1 cellular context compared by ENCODE assay signal in the genomic region with DNA sequence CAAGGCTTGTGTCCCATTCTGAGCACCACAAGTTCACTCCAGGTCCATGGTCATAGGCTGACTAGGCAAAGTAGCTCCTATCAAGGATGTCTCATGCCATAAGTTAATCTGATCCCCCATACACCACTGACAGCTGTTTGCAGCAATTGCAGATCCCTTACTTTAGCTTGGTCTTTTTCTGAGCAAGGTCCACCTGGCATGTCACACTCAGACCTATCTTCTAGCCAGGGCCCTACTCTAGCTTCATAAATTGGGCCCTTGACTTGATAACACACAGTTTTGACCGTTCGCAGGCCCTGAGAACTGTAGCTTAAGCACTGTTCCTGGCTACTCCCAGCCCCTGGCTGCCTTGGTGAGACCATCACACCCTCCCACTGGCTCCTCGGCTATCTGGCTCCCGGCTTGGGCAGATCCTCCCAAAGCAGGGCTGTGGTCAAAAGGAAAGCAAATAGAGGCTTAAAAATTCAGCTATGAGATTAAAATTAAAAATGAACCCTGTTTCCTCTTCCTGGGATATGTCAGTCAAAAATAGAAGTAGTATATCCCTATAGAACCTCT.
TF ChIP-seq lines count a peak whose summit lies in the region.

No MANE protein-coding gene starts in this region.

TF ChIP-seq in HepG2, 621 proteins besides CTCF, POLR2A, EP300 and RAD21 (continued from another document):
- TF ChIP-seq, protein P1, sequence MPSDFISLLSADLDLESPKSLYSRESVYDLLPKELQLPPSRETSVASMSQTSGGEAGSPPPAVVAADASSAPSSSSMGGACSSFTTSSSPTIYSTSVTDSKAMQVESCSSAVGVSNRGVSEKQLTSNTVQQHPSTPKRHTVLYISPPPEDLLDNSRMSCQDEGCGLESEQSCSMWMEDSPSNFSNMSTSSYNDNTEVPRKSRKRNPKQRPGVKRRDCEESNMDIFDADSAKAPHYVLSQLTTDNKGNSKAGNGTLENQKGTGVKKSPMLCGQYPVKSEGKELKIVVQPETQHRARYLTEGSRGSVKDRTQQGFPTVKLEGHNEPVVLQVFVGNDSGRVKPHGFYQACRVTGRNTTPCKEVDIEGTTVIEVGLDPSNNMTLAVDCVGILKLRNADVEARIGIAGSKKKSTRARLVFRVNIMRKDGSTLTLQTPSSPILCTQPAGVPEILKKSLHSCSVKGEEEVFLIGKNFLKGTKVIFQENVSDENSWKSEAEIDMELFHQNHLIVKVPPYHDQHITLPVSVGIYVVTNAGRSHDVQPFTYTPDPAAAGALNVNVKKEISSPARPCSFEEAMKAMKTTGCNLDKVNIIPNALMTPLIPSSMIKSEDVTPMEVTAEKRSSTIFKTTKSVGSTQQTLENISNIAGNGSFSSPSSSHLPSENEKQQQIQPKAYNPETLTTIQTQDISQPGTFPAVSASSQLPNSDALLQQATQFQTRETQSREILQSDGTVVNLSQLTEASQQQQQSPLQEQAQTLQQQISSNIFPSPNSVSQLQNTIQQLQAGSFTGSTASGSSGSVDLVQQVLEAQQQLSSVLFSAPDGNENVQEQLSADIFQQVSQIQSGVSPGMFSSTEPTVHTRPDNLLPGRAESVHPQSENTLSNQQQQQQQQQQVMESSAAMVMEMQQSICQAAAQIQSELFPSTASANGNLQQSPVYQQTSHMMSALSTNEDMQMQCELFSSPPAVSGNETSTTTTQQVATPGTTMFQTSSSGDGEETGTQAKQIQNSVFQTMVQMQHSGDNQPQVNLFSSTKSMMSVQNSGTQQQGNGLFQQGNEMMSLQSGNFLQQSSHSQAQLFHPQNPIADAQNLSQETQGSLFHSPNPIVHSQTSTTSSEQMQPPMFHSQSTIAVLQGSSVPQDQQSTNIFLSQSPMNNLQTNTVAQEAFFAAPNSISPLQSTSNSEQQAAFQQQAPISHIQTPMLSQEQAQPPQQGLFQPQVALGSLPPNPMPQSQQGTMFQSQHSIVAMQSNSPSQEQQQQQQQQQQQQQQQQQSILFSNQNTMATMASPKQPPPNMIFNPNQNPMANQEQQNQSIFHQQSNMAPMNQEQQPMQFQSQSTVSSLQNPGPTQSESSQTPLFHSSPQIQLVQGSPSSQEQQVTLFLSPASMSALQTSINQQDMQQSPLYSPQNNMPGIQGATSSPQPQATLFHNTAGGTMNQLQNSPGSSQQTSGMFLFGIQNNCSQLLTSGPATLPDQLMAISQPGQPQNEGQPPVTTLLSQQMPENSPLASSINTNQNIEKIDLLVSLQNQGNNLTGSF (CRISPR knock-in tag; IDR thresholded peaks at IDR 0.05): no peak
- TF ChIP-seq PHF5A (CRISPR knock-in tag; IDR thresholded peaks at IDR 0.05; ENCODE audit: low read depth, unreplicated experiment): no peak
- TF ChIP-seq RXRA (CRISPR knock-in tag; IDR thresholded peaks at IDR 0.05): no peak
- no peak for TF ChIP-seq ARHGAP35 (CRISPR knock-in tag; IDR thresholded peaks at IDR 0.05; ENCODE audit: borderline replicate concordance)
- TF ChIP-seq ZNF232 (CRISPR knock-in tag; IDR thresholded peaks at IDR 0.05; ENCODE audit: borderline replicate concordance): no peak
- TF ChIP-seq TEAD3 (CRISPR knock-in tag; optimal IDR thresholded peaks at IDR 0.05; ENCODE audit: borderline replicate concordance): no peak
- no peak for TF ChIP-seq HIC2 (CRISPR knock-in tag; IDR thresholded peaks at IDR 0.05; ENCODE audit: low read depth)
- TF ChIP-seq ZNF557 (CRISPR knock-in tag; IDR thresholded peaks at IDR 0.05): no peak
- TF ChIP-seq, protein P2, sequence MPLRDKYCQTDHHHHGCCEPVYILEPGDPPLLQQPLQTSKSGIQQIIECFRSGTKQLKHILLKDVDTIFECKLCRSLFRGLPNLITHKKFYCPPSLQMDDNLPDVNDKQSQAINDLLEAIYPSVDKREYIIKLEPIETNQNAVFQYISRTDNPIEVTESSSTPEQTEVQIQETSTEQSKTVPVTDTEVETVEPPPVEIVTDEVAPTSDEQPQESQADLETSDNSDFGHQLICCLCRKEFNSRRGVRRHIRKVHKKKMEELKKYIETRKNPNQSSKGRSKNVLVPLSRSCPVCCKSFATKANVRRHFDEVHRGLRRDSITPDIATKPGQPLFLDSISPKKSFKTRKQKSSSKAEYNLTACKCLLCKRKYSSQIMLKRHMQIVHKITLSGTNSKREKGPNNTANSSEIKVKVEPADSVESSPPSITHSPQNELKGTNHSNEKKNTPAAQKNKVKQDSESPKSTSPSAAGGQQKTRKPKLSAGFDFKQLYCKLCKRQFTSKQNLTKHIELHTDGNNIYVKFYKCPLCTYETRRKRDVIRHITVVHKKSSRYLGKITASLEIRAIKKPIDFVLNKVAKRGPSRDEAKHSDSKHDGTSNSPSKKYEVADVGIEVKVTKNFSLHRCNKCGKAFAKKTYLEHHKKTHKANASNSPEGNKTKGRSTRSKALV (CRISPR knock-in tag; IDR thresholded peaks at IDR 0.05): no peak
